In genomic region chr11:102396708-102397563, GRCh38 we compare ENCODE assay signal across 17 cellular contexts. TPM values are rescaled to one million over a fixed set of nuclear protein-coding genes. Genes with fewer than 3 reads are reported as not detected.
A peak's percentile ranks its signal among the peaks of the same experiment; 100 is the strongest.
DNase-seq lines count a peak whose midpoint lies in the region; ATAC-seq, FAIRE-seq and TF ChIP-seq lines count a peak whose summit lies in the region.
"Had no signal": no experiment of that assay in that cellular context is flagged by ENCODE, and none has a peak within 500 bp of the region (broad histone marks: within the 10 kb centered on the region; RNA-seq: fewer than 3 reads in every experiment).

No MANE protein-coding gene starts in this region.

- H3K36me3 ChIP-seq in HepG2 (replicated peaks in 1 of 2; ENCODE audit: control insufficient read depth in 1 of 2, insufficient read depth in 2 of 2, low read length in 2 of 2), result peaks cover 16 to 47% of the 10 kb centered on the region in 2 experiments
- peaks cover 0 to 70% (median 14%) of the 10 kb centered on the region in 4 donors for H3K36me3 ChIP-seq in right lobe of liver
- H3K36me3 ChIP-seq in thyroid gland, result peaks cover 10 to 13% of the 10 kb centered on the region in 2 donors

- TF ChIP-seq POLR2A in HepG2 (IDR thresholded peaks at IDR 0.05; ENCODE audit: insufficient read depth in 1 of 2, low read depth in 2 of 2, low read length in 2 of 2), result no peak
- no peak for TF ChIP-seq POLR2A in right lobe of liver (IDR thresholded peaks at IDR 0.05)
- TF ChIP-seq POLR2A in thyroid gland (IDR thresholded peaks at IDR 0.05), result no peak

- no peak overlapping the region for H3K9ac ChIP-seq in HepG2 (ENCODE audit: insufficient read depth, low read depth, low read length)
- H3K9ac ChIP-seq: BLaER1 treated with 17β-estradiol and CSF1 and Interleukin-3, amounts not matched to agents 10 nM and 100 nM had no signal

- no TSS peak for BruUV-seq in HepG2 (replicated peaks; lab: Mats Ljungman, UMichigan)

- no peaks in the 10 kb centered on the region for H3K27me3 Mint-ChIP-seq in T-helper 17 cell

- TF ChIP-seq EP300 in HepG2 (IDR thresholded peaks at IDR 0.05; ENCODE audit: low read depth in 2 of 2, low read length in 2 of 2) (no peak), HepG2 (CRISPR knock-in tag; IDR thresholded peaks at IDR 0.05; ENCODE audit: borderline replicate concordance) (no peak)

- TF ChIP-seq CTCF in HepG2 (CRISPR knock-in tag; IDR thresholded peaks at IDR 0.05) (no peak), right lobe of liver (IDR thresholded peaks at IDR 0.05) (no peak), thyroid gland (IDR thresholded peaks at IDR 0.05) (no peak)

- TF ChIP-seq RAD21 in HepG2 (CRISPR knock-in tag; IDR thresholded peaks at IDR 0.05), result no peak

- peaks cover 24% of the 10 kb centered on the region for H4K20me1 ChIP-seq in HepG2 (ENCODE audit: insufficient read depth, low read length)

- in situ Hi-C loops in HepG2 (cut with HindIII; ENCODE audit: extremely low pct_ligation_motif_present, low pct_unique_long_range_greater_than_20kb), result no loop called here

- CTCF ChIA-PET in HepG2 (lab: Yijun Ruan, JAX; ENCODE audit: low intra/inter-chr PET ratio, low total read pairs), result no interaction called here

- no peaks in the 10 kb centered on the region; the same call in 1 of the 2 replicates for H3K4me1 ChIP-seq in HepG2 (ENCODE audit: insufficient read depth, low read length)
- no peaks in the 10 kb centered on the region for H3K4me1 ChIP-seq in right lobe of liver
- H3K4me1 ChIP-seq in thyroid gland, result peaks cover 36 to 42% of the 10 kb centered on the region in 2 donors

- no peak overlapping the region for H3K4me3 Mint-ChIP-seq in T-helper 17 cell
- H3K4me3 Mint-ChIP-seq: GM23338, neural crest cell had no signal

- peaks cover 3% of the 10 kb centered on the region for H3K79me2 ChIP-seq in HepG2 (ENCODE audit: insufficient read depth, low read length)

- H3K27me3 ChIP-seq in HepG2 (ENCODE audit: control insufficient read depth in 1 of 2, insufficient read depth in 2 of 2, low read length in 2 of 2) (no peaks in the 10 kb centered on the region), right lobe of liver (no peaks in the 10 kb centered on the region), thyroid gland (no peaks in the 10 kb centered on the region)
- H3K27me3 ChIP-seq: BLaER1 treated with 17β-estradiol and CSF1 and Interleukin-3, amounts not matched to agents 10 nM and 100 nM had no signal

- H3K27ac ChIP-seq in HepG2 (ENCODE audit: extremely low read length, insufficient read depth, low read length), result no peak overlapping the region
- no peak overlapping the region for H3K27ac ChIP-seq in right lobe of liver
- peak overlapping the region; percentile 59 to 84 (median 61) for H3K27ac ChIP-seq in thyroid gland
- H3K27ac ChIP-seq: BLaER1 treated with 17β-estradiol and CSF1 and Interleukin-3, amounts not matched to agents 10 nM and 100 nM had no signal

- H2AFZ ChIP-seq in HepG2 (ENCODE audit: low read length), result no peak overlapping the region
- H2AFZ ChIP-seq: GM23338 had no signal

- no peak overlapping the region for H3K4me2 ChIP-seq in HepG2 (ENCODE audit: low read depth, low read length)
- H3K4me2 ChIP-seq: BLaER1 treated with 17β-estradiol and CSF1 and Interleukin-3, amounts not matched to agents 10 nM and 100 nM; GM23338 had no signal

- WGBS in HepG2 (ENCODE audit: low lambda C conversion rate), result 95% methylated on average over 4 of the region's 4 CpGs
- 91% methylated on average over 4 of the region's 4 CpGs for WGBS in right lobe of liver (ENCODE audit: insufficient coverage, low coverage, low lambda C conversion rate, missing lambda C conversion rate)
- WGBS in thyroid gland, 2 donors, result 51 to 53% methylated on average over 4 of the region's 4 CpGs

- H3K9me3 ChIP-seq in HepG2 (ENCODE audit: low read length) (no peaks in the 10 kb centered on the region), right lobe of liver (no peaks in the 10 kb centered on the region), T-helper 17 cell (ENCODE audit: control insufficient read depth, low read length, poor library complexity, severe bottlenecking) (no peaks in the 10 kb centered on the region), thyroid gland (no peaks in the 10 kb centered on the region)
- H3K9me3 ChIP-seq: BLaER1 treated with 17β-estradiol and CSF1 and Interleukin-3, amounts not matched to agents 10 nM and 100 nM had no signal

- H3K36me3 Mint-ChIP-seq in T-helper 17 cell (ENCODE audit: low read depth), result peaks cover 7% of the 10 kb centered on the region

- POLR2A ChIA-PET in HepG2 (lab: Yijun Ruan, JAX), result no interaction called here

- no peak for ATAC-seq in HepG2
- ATAC-seq in right lobe of liver, result no peak
- ATAC-seq in T-helper 17 cell, result no peak
- ATAC-seq in HG03039 (IDR thresholded peaks at IDR 0.05; ENCODE audit: unreplicated experiment), result no peak
- ATAC-seq in HG03342 (IDR thresholded peaks at IDR 0.05; ENCODE audit: unreplicated experiment), result no peak
- ATAC-seq: GM23338, left lobe of liver, Right ventricle myocardium inferior had no signal

- no peak overlapping the region for H3K4me3 ChIP-seq in HepG2 (replicated peaks in 1 of 3; ENCODE audit: insufficient read depth in 1 of 3, low read depth in 2 of 3, low read length in 3 of 3)
- no peak overlapping the region for H3K4me3 ChIP-seq in right lobe of liver
- H3K4me3 ChIP-seq in thyroid gland (replicated peaks in 1 of 3), result no peak overlapping the region
- H3K4me3 ChIP-seq: BLaER1 treated with 17β-estradiol and CSF1 and Interleukin-3, amounts not matched to agents 10 nM and 100 nM; GM23338 had no signal

- H3K4me1 Mint-ChIP-seq in T-helper 17 cell, result peaks cover 30% of the 10 kb centered on the region
- H3K4me1 Mint-ChIP-seq: GM23338, neural crest cell had no signal

- no peak for DNase-seq in HepG2 (ENCODE audit: low spot score)
- no peak for DNase-seq in right lobe of liver
- DNase-seq in T-helper 17 cell, result no peak
- DNase-seq in dedifferentiated amniotic fluid mesenchymal stem cell (ENCODE audit: extremely low spot score), result peak; percentile 14
- no peak for DNase-seq in thyroid gland
- no peak for DNase-seq in amniotic stem cell (lab: John Stamatoyannopoulos, UW)
- DNase-seq: Kasumi-1, NCI-H1694 treated with DMSO at 0.1 percent for 48 hours had no signal

- FAIRE-seq in HepG2 (lab: Jason Lieb, UNC), result no peak
- FAIRE-seq: bronchial epithelial cell, TTC549 had no signal

- intact Hi-C loops in HepG2 (cut with micrococcal nuclease; ENCODE audit: unreplicated experiment), result no loop called here
- intact Hi-C loops in right lobe of liver (cut with DNase I), result no loop called here
- intact Hi-C loops in thyroid gland (cut with DNase I), result loop anchor here (10.0 kb wide), 1 partner anchor 52 kb away; the partner anchor contains the start of gene BIRC2

- H3K27ac Mint-ChIP-seq in T-helper 17 cell, result peak overlapping the region; percentile 39
- H3K27ac Mint-ChIP-seq: GM23338 had no signal

RNA-seq across cellular contexts. Expression of gene BIRC2, which starts 49.9 kb away (rescaled TPM):
- total RNA-seq in HepG2 (2016; rRNA removed; fragmentation: Illumina TruSeq; extraction: Trizol) (61.7 and 83.2 TPM in 2 replicates), right lobe of liver (10 to 100 TPM; 20.2 to 26.6 (median 25.3) TPM), T-helper 17 cell (10 to 100 TPM; 76.6 to 77.9 TPM), thyroid gland (100 to 1,000 TPM in 1 of 4 donors, 10 to 100 TPM in 3; 43.9 to 152 (median 72.9) TPM)
- 25.1 and 31.7 TPM in 2 replicates for total RNA-seq in HepG2 (2016; cell fraction: cytosol; rRNA removed; fragmentation: Illumina TruSeq; extraction: Trizol; ENCODE audit: low read depth)
- total RNA-seq in HepG2 (2016; cell fraction: insoluble cytoplasmic fraction; rRNA removed; fragmentation: Illumina TruSeq; extraction: Trizol), result 61.7 and 79.4 TPM in 2 replicates
- 42.0 and 43.8 TPM in 2 replicates for total RNA-seq in HepG2 (2016; cell fraction: membrane; rRNA removed; fragmentation: Illumina TruSeq; extraction: Trizol)
- total RNA-seq in HepG2 (2016; cell fraction: nucleus; rRNA removed; fragmentation: Illumina TruSeq; extraction: Trizol), result 77.0 and 77.1 TPM in 2 replicates
- polyA plus RNA-seq in HepG2 (2011; rRNA removed), result 59.2 and 62.2 TPM in 2 replicates
- polyA plus RNA-seq in HepG2 (2011; cell fraction: cytosol; rRNA removed), result 27.3 and 42.8 TPM in 2 replicates
- polyA plus RNA-seq in HepG2 (2011; cell fraction: nucleus; rRNA removed), result 60.1 and 69.2 TPM in 2 replicates
- 35.9 and 38.7 TPM in 2 replicates for polyA plus RNA-seq in HepG2 (2012)
- 7.7 and 9.4 TPM in 2 replicates for polyA plus RNA-seq in HepG2 (2016; cell fraction: cytosol; fragmentation: Illumina TruSeq; extraction: Trizol; ENCODE audit: low read depth)
- 58.0 and 61.2 TPM in 2 replicates for polyA plus RNA-seq in HepG2 (2016; cell fraction: insoluble cytoplasmic fraction; fragmentation: Illumina TruSeq; extraction: Trizol; ENCODE audit: low read depth)
- polyA plus RNA-seq in HepG2 (2016; cell fraction: membrane; fragmentation: Illumina TruSeq; extraction: Trizol; ENCODE audit: low read depth), result 16.9 and 19.1 TPM in 2 replicates
- polyA plus RNA-seq in HepG2 (2016; cell fraction: nucleus; fragmentation: Illumina TruSeq; extraction: Trizol; ENCODE audit: insufficient read depth, low read depth), result 60.1 and 64.2 TPM in 2 replicates
- polyA minus RNA-seq in HepG2 (2011; rRNA and poly(A)+ RNA removed; ENCODE audit: low replicate concordance), result 26.8 and 53.5 TPM in 2 replicates
- polyA minus RNA-seq in HepG2 (2011; cell fraction: cytosol; rRNA and poly(A)+ RNA removed), result 26.7 and 30.0 TPM in 2 replicates
- 152 and 170 TPM in 2 replicates for polyA minus RNA-seq in HepG2 (2011; cell fraction: nucleus; rRNA and poly(A)+ RNA removed)

RNA-seq across cellular contexts. Expression of gene TMEM123, which starts 55.6 kb away (rescaled TPM):
- total RNA-seq in HepG2 (2016; rRNA removed; fragmentation: Illumina TruSeq; extraction: Trizol) (265 and 365 TPM in 2 replicates), right lobe of liver (100 to 1,000 TPM; 173 to 557 (median 229) TPM), T-helper 17 cell (100 to 1,000 TPM; 372 to 400 TPM), thyroid gland (100 to 1,000 TPM; 282 to 506 (median 336) TPM)
- total RNA-seq in HepG2 (2016; cell fraction: cytosol; rRNA removed; fragmentation: Illumina TruSeq; extraction: Trizol; ENCODE audit: low read depth), result 106 and 111 TPM in 2 replicates
- total RNA-seq in HepG2 (2016; cell fraction: insoluble cytoplasmic fraction; rRNA removed; fragmentation: Illumina TruSeq; extraction: Trizol), result 253 and 367 TPM in 2 replicates
- 267 and 271 TPM in 2 replicates for total RNA-seq in HepG2 (2016; cell fraction: membrane; rRNA removed; fragmentation: Illumina TruSeq; extraction: Trizol)
- 271 and 302 TPM in 2 replicates for total RNA-seq in HepG2 (2016; cell fraction: nucleus; rRNA removed; fragmentation: Illumina TruSeq; extraction: Trizol)
- polyA plus RNA-seq in HepG2 (2011; rRNA removed), result 2,108 and 2,761 TPM in 2 replicates
- polyA plus RNA-seq in HepG2 (2011; cell fraction: cytosol; rRNA removed), result 1,026 and 1,553 TPM in 2 replicates
- 209 and 224 TPM in 2 replicates for polyA plus RNA-seq in HepG2 (2011; cell fraction: nucleus; rRNA removed)
- 787 and 938 TPM in 2 replicates for polyA plus RNA-seq in HepG2 (2012)
- 159 and 182 TPM in 2 replicates for polyA plus RNA-seq in HepG2 (2016; cell fraction: cytosol; fragmentation: Illumina TruSeq; extraction: Trizol; ENCODE audit: low read depth)
- polyA plus RNA-seq in HepG2 (2016; cell fraction: insoluble cytoplasmic fraction; fragmentation: Illumina TruSeq; extraction: Trizol; ENCODE audit: low read depth), result 316 and 330 TPM in 2 replicates
- polyA plus RNA-seq in HepG2 (2016; cell fraction: membrane; fragmentation: Illumina TruSeq; extraction: Trizol; ENCODE audit: low read depth), result 230 and 256 TPM in 2 replicates
- polyA plus RNA-seq in HepG2 (2016; cell fraction: nucleus; fragmentation: Illumina TruSeq; extraction: Trizol; ENCODE audit: insufficient read depth, low read depth), result 368 and 391 TPM in 2 replicates
- polyA minus RNA-seq in HepG2 (2011; rRNA and poly(A)+ RNA removed; ENCODE audit: low replicate concordance), result 117 and 454 TPM in 2 replicates
- polyA minus RNA-seq in HepG2 (2011; cell fraction: cytosol; rRNA and poly(A)+ RNA removed), result 1,086 and 1,277 TPM in 2 replicates
- polyA minus RNA-seq in HepG2 (2011; cell fraction: nucleus; rRNA and poly(A)+ RNA removed), result 441 and 760 TPM in 2 replicates

Comparison
In these comparisons a context has a peak if more than half of its experiments do, and no peak if none do; other contexts are left out.
1. H3K27ac ChIP-seq: peak in thyroid gland (3 of 3); none in HepG2 (single experiment) and right lobe of liver (0 of 3).